In genomic region chr1:12230549-12231275, GRCh38 we compare ENCODE assay signal across 8 cellular contexts. TPM values are rescaled to one million over a fixed set of nuclear protein-coding genes. Genes with fewer than 3 reads are reported as not detected.
DNase-seq lines count a peak whose midpoint lies in the region; ATAC-seq and TF ChIP-seq lines count a peak whose summit lies in the region.

No MANE protein-coding gene starts in this region.

- no peaks in the 10 kb centered on the region for H3K9me2 ChIP-seq in GM23338 (ENCODE audit: insufficient read depth)

- H3K4me3 ChIP-seq in GM23338 (peak overlapping the region; percentile 91), SK-N-MC (peak overlapping the region; percentile 84), mesenchymal stem cell (ENCODE audit: insufficient read depth in 1 of 2, low read depth in 1 of 2, low read length in 2 of 2) (peak overlapping the region; percentile 90 to 99), transverse colon (peak overlapping the region; percentile 89 to 99 (median 98))

- in situ Hi-C loops in transverse colon (cut with MboI; ENCODE audit: low pct_ligation_motif_present in 1 of 4, low pct_unique_long_range_greater_than_20kb in 1 of 4, low sequenced_read_pairs in 3 of 4) = no loop called here

- H3K27me3 ChIP-seq in GM23338 (ENCODE audit: insufficient read depth) (no peaks in the 10 kb centered on the region), mesenchymal stem cell (ENCODE audit: control insufficient read depth in 1 of 2, insufficient read depth in 1 of 2, low read length in 2 of 2) (no peaks in the 10 kb centered on the region), transverse colon (no peaks in the 10 kb centered on the region)

- H3K18ac ChIP-seq in mesenchymal stem cell (ENCODE audit: low read depth in 1 of 2, low read length in 2 of 2) = peak overlapping the region; percentile 45 to 68

- no peaks in the 10 kb centered on the region; the same call in 2 of the 3 replicates for H3K9me3 Mint-ChIP-seq in GM23338
- no peaks in the 10 kb centered on the region for H3K9me3 Mint-ChIP-seq in effector memory CD8-positive, alpha-beta T cell

- H2BK120ac ChIP-seq in mesenchymal stem cell (ENCODE audit: low read depth, low read length) = peak overlapping the region; percentile 78

- peaks cover 2% of the 10 kb centered on the region; the same call in 1 of the 3 replicates for H3K36me3 Mint-ChIP-seq in GM23338 (ENCODE audit: low read depth)
- H3K36me3 Mint-ChIP-seq in effector memory CD8-positive, alpha-beta T cell (ENCODE audit: insufficient read depth) = peaks cover 15% of the 10 kb centered on the region

- no peaks in the 10 kb centered on the region; the same call in 1 of the 2 replicates for H4K20me1 ChIP-seq in GM23338 (replicated peaks; ENCODE audit: insufficient read depth)

- DNase-seq in CMK (ENCODE audit: low read depth) = peak; percentile 41
- peak; percentile 56 for DNase-seq in GM23338 (ENCODE audit: low spot score)
- DNase-seq in SK-N-MC (ENCODE audit: low read depth, low spot score) = no peak
- peak in 1 of 3 experiments; percentile 21 for DNase-seq in effector memory CD8-positive, alpha-beta T cell
- peak; percentile 45 for DNase-seq in mesenchymal stem cell
- peak; percentile 61 for DNase-seq in transverse colon
- DNase-seq in effector CD4-positive, alpha-beta T cell = no peak
- DNase-seq in NCI-H748 treated with DMSO at 0.1 percent for 48 hours (lab: John Stamatoyannopoulos, UW) = no peak

- peak; percentile 65 for TF ChIP-seq POLR2A in transverse colon (IDR thresholded peaks at IDR 0.05)

- peak overlapping the region; percentile 88 for H3K9ac ChIP-seq in SK-N-MC (ENCODE audit: insufficient read length)
- H3K9ac ChIP-seq in mesenchymal stem cell (ENCODE audit: low read length) = peak overlapping the region; percentile 97

- peaks cover 41% of the 10 kb centered on the region for H3K79me2 ChIP-seq in GM23338 (replicated peaks; ENCODE audit: insufficient read depth)

- H2BK15ac ChIP-seq in mesenchymal stem cell (ENCODE audit: low read depth, poor library complexity, severe bottlenecking) = peak overlapping the region; percentile 86

- H3K9me3 ChIP-seq in SK-N-MC (ENCODE audit: low read depth, low read length) (no peaks in the 10 kb centered on the region), mesenchymal stem cell (ENCODE audit: control insufficient read depth, low read length) (no peaks in the 10 kb centered on the region), transverse colon (no peaks in the 10 kb centered on the region)

- peak overlapping the region; percentile 72 for H4K91ac ChIP-seq in mesenchymal stem cell (ENCODE audit: low read length)

- H3K36me3 ChIP-seq in GM23338 (ENCODE audit: insufficient read depth) = no peaks in the 10 kb centered on the region
- H3K36me3 ChIP-seq in SK-N-MC (ENCODE audit: insufficient read depth, low read length) = peaks cover 4% of the 10 kb centered on the region; the same call in 1 of the 2 replicates
- peaks cover 0 to 8% of the 10 kb centered on the region in 2 experiments for H3K36me3 ChIP-seq in mesenchymal stem cell (ENCODE audit: control insufficient read depth in 1 of 2, insufficient read depth in 2 of 2, low read depth in 1 of 2, low read length in 2 of 2)
- H3K36me3 ChIP-seq in transverse colon = peaks cover 0 to 6% (median 0%) of the 10 kb centered on the region in 4 donors

- TF ChIP-seq CTCF in GM23338 (conservative IDR thresholded peaks at IDR 0.05; ENCODE audit: low read depth in 2 of 2) (no peak), transverse colon (IDR thresholded peaks at IDR 0.05) (no peak)

- H3K4me3 Mint-ChIP-seq in GM23338 = peak overlapping the region; percentile 84
- H3K4me3 Mint-ChIP-seq in effector memory CD8-positive, alpha-beta T cell = peak overlapping the region; percentile 82 to 84

- TF ChIP-seq EP300 in transverse colon (IDR thresholded peaks at IDR 0.05; ENCODE audit: low read depth) = no peak

- WGBS in mesenchymal stem cell = 2% methylated on average over 27 of the region's 36 CpGs
- WGBS in transverse colon (ENCODE audit: low coverage in 1 of 2), 2 donors = 2% methylated on average over 25 of the region's 36 CpGs; no CpG with 5 or more reads in 1 of the 2 donors

- ATAC-seq in GM23338 = peak; percentile 51
- peak; percentile 39 for ATAC-seq in effector memory CD8-positive, alpha-beta T cell (replicated peaks)

- peak overlapping the region; percentile 55 for H4K8ac ChIP-seq in mesenchymal stem cell (ENCODE audit: low read length)

- no peak overlapping the region for H2BK5ac ChIP-seq in mesenchymal stem cell (ENCODE audit: low read depth, low read length, poor library complexity, severe bottlenecking)

- H3K4me2 ChIP-seq in GM23338 (peak overlapping the region; percentile 94), mesenchymal stem cell (ENCODE audit: low read length, poor library complexity, severe bottlenecking) (peak overlapping the region; percentile 92)

- intact Hi-C loops in transverse colon (cut with DNase I; ENCODE audit: low total_unique reads) = no loop called here

- H3F3A ChIP-seq in GM23338 (replicated peaks; ENCODE audit: low read depth) = peaks cover 6% of the 10 kb centered on the region; the same call in 1 of the 2 replicates

- H3K27ac ChIP-seq in GM23338 (ENCODE audit: low read depth) (no peak overlapping the region), SK-N-MC (no peak overlapping the region), mesenchymal stem cell (ENCODE audit: low read length, poor library complexity, severe bottlenecking) (peak overlapping the region; percentile 36), transverse colon (peak overlapping the region; percentile 85 to 98 (median 93))

- H2AK5ac ChIP-seq in mesenchymal stem cell (ENCODE audit: low read length, severe bottlenecking) = no peak overlapping the region

- H2AFZ ChIP-seq in GM23338 (no peak overlapping the region), mesenchymal stem cell (ENCODE audit: low read depth, low read length) (peak overlapping the region; percentile 42)

- H3K4me1 Mint-ChIP-seq in GM23338 = peaks cover 15% of the 10 kb centered on the region
- H3K4me1 Mint-ChIP-seq in effector memory CD8-positive, alpha-beta T cell (ENCODE audit: low read depth in 2 of 2) = peaks cover 18 to 26% of the 10 kb centered on the region in 2 donors

- H3K4me1 ChIP-seq in GM23338 (ENCODE audit: insufficient read depth) (peaks cover 15% of the 10 kb centered on the region; the same call in 1 of the 2 replicates), mesenchymal stem cell (ENCODE audit: control insufficient read depth, insufficient read depth, low read depth, low read length) (peaks cover 11% of the 10 kb centered on the region), transverse colon (peaks cover 11 to 18% (median 13%) of the 10 kb centered on the region in 4 donors)

- H3K79me1 ChIP-seq in mesenchymal stem cell (replicated peaks; ENCODE audit: low read length, poor library complexity, severe bottlenecking) = peaks cover 21% of the 10 kb centered on the region

- peak overlapping the region in 1 of 2 experiments; percentile 53 for H3K14ac ChIP-seq in mesenchymal stem cell (ENCODE audit: low read length in 2 of 2)

- H3K4ac ChIP-seq in mesenchymal stem cell (ENCODE audit: low read depth in 1 of 2, low read length in 2 of 2) = peak overlapping the region; percentile 39 to 73

- H3K27ac Mint-ChIP-seq in GM23338 = no peak overlapping the region
- H3K27ac Mint-ChIP-seq in effector memory CD8-positive, alpha-beta T cell = peak overlapping the region; percentile 58 to 88

- peak overlapping the region in 1 of 2 experiments; percentile 34 for H3K23ac ChIP-seq in mesenchymal stem cell (ENCODE audit: low read length in 2 of 2)

- peaks cover 3% of the 10 kb centered on the region for H3K27me3 Mint-ChIP-seq in GM23338 (ENCODE audit: insufficient read depth, low read depth, poor library complexity)
- no peaks in the 10 kb centered on the region for H3K27me3 Mint-ChIP-seq in effector memory CD8-positive, alpha-beta T cell

- peak overlapping the region in 1 of 2 experiments; percentile 76 for H2BK12ac ChIP-seq in mesenchymal stem cell (ENCODE audit: low read length in 2 of 2)

TF ChIP-seq in GM23338, 12 proteins besides CTCF, POLR2A, EP300 and RAD21:
- TF ChIP-seq JUNB (IDR thresholded peaks at IDR 0.05; ENCODE audit: unreplicated experiment) = no peak
TF ChIP-seq in GM23338: peak in this region for 0.

RNA-seq across cellular contexts. Expression of gene VPS13D, which starts 0.9 kb away (rescaled TPM):
- 34.7 and 34.9 TPM in 2 replicates for total RNA-seq in GM23338 (2014; rRNA removed; shearing (Covaris generic))
- 7.5 and 10.7 TPM in 2 replicates for polyA plus RNA-seq in GM23338 (2016; fragmentation: Nextera tagmentation; extraction: Ambion mirVana)
- 6.3 TPM for polyA plus RNA-seq in mesenchymal stem cell (2013, experiment 1 of 2)
- polyA plus RNA-seq in mesenchymal stem cell (2013, experiment 2 of 2) = 5.1 TPM
- 100 to 1,000 TPM; 101 to 136 (median 116) TPM for total RNA-seq in transverse colon

Comparison
In these comparisons a context has a peak if more than half of its experiments do, and no peak if none do; other contexts are left out.
1. DNase-seq: peak in CMK (single experiment), GM23338 (single experiment), mesenchymal stem cell (single experiment) and transverse colon (single experiment); none in SK-N-MC (single experiment), effector CD4-positive, alpha-beta T cell (single experiment) and NCI-H748 treated with DMSO at 0.1 percent for 48 hours (single experiment).
2. H3K27ac ChIP-seq: peak in mesenchymal stem cell (single experiment) and transverse colon (4 of 4); none in GM23338 (single experiment) and SK-N-MC (single experiment).
3. Peak in every context shown above with its lines, with median percentiles within 50 percentile points of each other: H3K4me3 ChIP-seq.